ENCODE assay signal across 23 cellular contexts in the genomic region with DNA sequence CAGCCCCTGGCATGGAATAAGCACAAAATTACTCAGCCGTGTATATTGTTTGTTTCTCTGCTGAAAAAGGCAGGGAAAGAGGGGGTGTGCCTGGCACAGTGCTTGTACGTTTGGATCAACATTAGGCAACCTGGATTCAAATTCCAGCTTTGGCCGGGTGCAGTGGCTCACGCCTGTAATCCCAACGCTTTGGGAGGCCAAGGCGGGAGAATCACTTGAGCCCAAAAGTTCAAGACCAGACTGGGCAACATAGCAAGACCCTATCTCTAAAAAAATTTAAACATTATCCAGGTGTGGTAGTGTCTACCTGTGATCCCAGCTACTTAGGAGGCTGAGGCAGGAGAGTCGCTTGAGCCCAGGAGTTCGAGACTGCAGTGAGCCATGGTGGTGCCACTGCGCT.
"Had no signal": no experiment of that assay in that cellular context is flagged by ENCODE, and none has a peak within 500 bp of the region (broad histone marks: within the 10 kb centered on the region; RNA-seq: fewer than 3 reads in every experiment).

No MANE protein-coding gene starts in this region.

- H3K4me2 ChIP-seq: PC-9 had no signal

- H3K27me3 ChIP-seq: Peyer's patch, SJSA1 had no signal

- H3K27ac ChIP-seq: HL-60, PC-9, Peyer's patch, SJSA1, SK-N-MC had no signal

- H3K9me3 ChIP-seq: Peyer's patch, SJSA1 had no signal

- H3K36me3 ChIP-seq: Peyer's patch, SJSA1 had no signal

- H3K4me1 ChIP-seq: Peyer's patch had no signal

- H2AFZ ChIP-seq: PC-9 had no signal

- H3K4me3 ChIP-seq: PC-9, Peyer's patch, SJSA1, SK-N-MC had no signal

- DNase-seq: Karpas-422, KG1, MM.1S, NCI-H1092 treated with DMSO at 0.1 percent for 48 hours, NCI-H1436, NCI-H187, NCI-H2029, NCI-H2081 treated with DMSO at 0.1 percent for 48 hours, NCI-H2171, NCI-H226, NCI-H446, NCI-H510A, NCI-H524 treated with DMSO at 0.1 percent for 48 hours, NCI-H69, NCI-H774, OCI-M1, PC-9, Peyer's patch, Right ventricle myocardium superior, SIG-M5 had no signal
